ENCODE assay signal across 8 cellular contexts in genomic region chr4:113278324-113278934, GRCh38.
A peak's percentile ranks its signal among the peaks of the same experiment; 100 is the strongest.
DNase-seq lines count a peak whose midpoint lies in the region; ATAC-seq, FAIRE-seq and TF ChIP-seq lines count a peak whose summit lies in the region.

No MANE protein-coding gene starts in this region.

- peaks cover 4 to 26% of the 10 kb centered on the region in 2 donors for H3K36me3 ChIP-seq in psoas muscle (ENCODE audit: insufficient read depth in 1 of 2, low read depth in 1 of 2)

- no peak overlapping the region for H3K4me3 ChIP-seq in psoas muscle

- no peaks in the 10 kb centered on the region for H3K9me3 ChIP-seq in psoas muscle

- H3K27ac Mint-ChIP-seq in activated T-helper 17 cell treated with anti-CD3 and anti-CD28 coated beads, Interleukin-2, amount 50 U/mL, for 72 hours = no peak overlapping the region
- H3K27ac Mint-ChIP-seq in glutamatergic neuron (ENCODE audit: unreplicated experiment) = no peak overlapping the region

- H3K9me3 Mint-ChIP-seq in activated T-helper 17 cell treated with anti-CD3 and anti-CD28 coated beads, Interleukin-2, amount 50 U/mL, for 72 hours = no peaks in the 10 kb centered on the region
- peaks cover 17% of the 10 kb centered on the region for H3K9me3 Mint-ChIP-seq in glutamatergic neuron (ENCODE audit: unreplicated experiment)

- no peaks in the 10 kb centered on the region for H3K4me1 Mint-ChIP-seq in activated T-helper 17 cell treated with anti-CD3 and anti-CD28 coated beads, Interleukin-2, amount 50 U/mL, for 72 hours
- H3K4me1 Mint-ChIP-seq in glutamatergic neuron (ENCODE audit: low read depth, unreplicated experiment) = peaks cover 2% of the 10 kb centered on the region

- H3K27ac ChIP-seq in psoas muscle = no peak overlapping the region

- peak; percentile 74 for DNase-seq in ELR (ENCODE audit: low read depth)
- DNase-seq in HT-29 (ENCODE audit: low spot score) = peak; percentile 90
- DNase-seq in RCC 7860 (ENCODE audit: low spot score) = peak; percentile 51
- peak; percentile 78 for DNase-seq in glutamatergic neuron
- DNase-seq in psoas muscle = peak; percentile 58 to 66
- DNase-seq in posterior vena cava (ENCODE audit: low spot score) = no peak

- intact Hi-C loops in psoas muscle (cut with DNase I) (no loop called here), posterior vena cava (cut with DNase I) (no loop called here)

- ATAC-seq in GM21528 (IDR thresholded peaks at IDR 0.05; ENCODE audit: low FRiP score, unreplicated experiment) (peak; percentile 97), psoas muscle (peak in 2 of 4 donors; percentile 72 to 77)
- ATAC-seq in activated T-helper 17 cell treated with anti-CD3 and anti-CD28 coated beads, Interleukin-2, amount 50 U/mL, for 72 hours (replicated peaks) = peak; percentile 90

- H3K4me1 ChIP-seq in psoas muscle = no peaks in the 10 kb centered on the region

- H3K27me3 ChIP-seq in psoas muscle (ENCODE audit: insufficient read depth in 3 of 3, low read length in 2 of 3) = no peaks in the 10 kb centered on the region

- no peak overlapping the region for H3K4me3 Mint-ChIP-seq in activated T-helper 17 cell treated with anti-CD3 and anti-CD28 coated beads, Interleukin-2, amount 50 U/mL, for 72 hours
- no peak overlapping the region for H3K4me3 Mint-ChIP-seq in glutamatergic neuron (ENCODE audit: unreplicated experiment)

- peaks cover 3% of the 10 kb centered on the region for H3K27me3 Mint-ChIP-seq in activated T-helper 17 cell treated with anti-CD3 and anti-CD28 coated beads, Interleukin-2, amount 50 U/mL, for 72 hours
- H3K27me3 Mint-ChIP-seq in glutamatergic neuron (ENCODE audit: unreplicated experiment) = peaks cover 3% of the 10 kb centered on the region

- no peaks in the 10 kb centered on the region for H3K36me3 Mint-ChIP-seq in activated T-helper 17 cell treated with anti-CD3 and anti-CD28 coated beads, Interleukin-2, amount 50 U/mL, for 72 hours (ENCODE audit: low read depth)
- no peaks in the 10 kb centered on the region for H3K36me3 Mint-ChIP-seq in glutamatergic neuron (ENCODE audit: unreplicated experiment)

- peak; percentile 82 for TF ChIP-seq CTCF in glutamatergic neuron (IDR thresholded peaks at IDR 0.05; ENCODE audit: partially characterized antibody, unreplicated experiment)
- peak; percentile 57 for TF ChIP-seq CTCF in psoas muscle (IDR thresholded peaks at IDR 0.05)

- no peak for FAIRE-seq in RCC 7860 (lab: Jason Lieb, UNC)

- WGBS in psoas muscle, 3 donors = 53 to 61% (median 59%) methylated on average over 8 of the region's 8 CpGs
